In the genomic region with DNA sequence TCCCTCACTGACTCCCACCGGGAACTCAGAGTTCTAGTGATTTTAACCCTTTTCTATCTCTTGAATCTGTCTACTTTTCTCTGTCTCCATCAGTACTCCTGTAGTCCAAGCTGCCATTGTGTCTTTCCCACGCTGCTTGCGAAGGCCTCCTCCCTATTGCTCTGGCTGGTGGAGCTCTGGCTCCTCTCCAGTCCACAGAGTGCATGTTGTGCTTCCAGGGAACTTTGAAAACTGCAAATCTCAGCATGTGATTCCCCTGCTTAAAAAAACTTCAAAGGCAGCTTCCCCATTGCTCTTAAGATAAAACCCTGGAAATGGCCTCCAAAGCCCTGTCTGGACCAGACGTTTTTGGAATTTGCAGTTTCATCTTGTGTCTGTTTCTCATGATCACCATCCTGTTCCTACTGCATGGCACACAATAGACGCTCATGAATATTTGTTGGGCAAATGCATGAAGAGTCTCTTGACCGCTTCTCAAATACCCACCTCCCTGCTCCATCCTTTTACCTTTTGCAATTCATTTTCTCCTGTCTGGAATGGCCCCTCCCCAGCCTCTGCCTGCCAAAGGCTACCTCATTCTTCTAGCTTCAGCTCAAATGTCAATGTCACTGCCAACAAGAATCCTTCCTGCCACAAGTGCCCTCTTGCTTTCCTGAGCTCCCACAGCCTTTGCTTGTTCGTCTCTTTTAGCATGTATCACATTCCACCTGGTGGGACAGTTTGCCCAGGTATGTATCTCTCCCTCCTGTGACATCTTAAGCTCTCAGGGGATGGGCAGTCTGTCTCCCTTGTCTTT, we compare ENCODE assay signal across 9 cellular contexts.
DNase-seq lines count a peak whose midpoint lies in the region; ATAC-seq and TF ChIP-seq lines count a peak whose summit lies in the region.
"Had no signal": no experiment of that assay in that cellular context is flagged by ENCODE, and none has a peak within 500 bp of the region (broad histone marks: within the 10 kb centered on the region; RNA-seq: fewer than 3 reads in every experiment).

No MANE protein-coding gene starts in this region.

- in situ Hi-C loops in KBM-7 (cut with MboI; ENCODE audit: low pct_unique_long_range_greater_than_20kb, low sequenced_read_pairs) = no loop called here

- no peak overlapping the region for H3K4me3 Mint-ChIP-seq in brain

- peak overlapping the region; percentile 61 for H3K9ac ChIP-seq in skeletal muscle satellite cell (ENCODE audit: low read depth, low read length)

- H3K36me3 Mint-ChIP-seq in brain = no peaks in the 10 kb centered on the region

- H3K4me1 Mint-ChIP-seq in brain = peaks cover 58% of the 10 kb centered on the region

- H3K9me3 ChIP-seq in skeletal muscle satellite cell (replicated peaks; ENCODE audit: low read length) = no peaks in the 10 kb centered on the region

- peak overlapping the region in 3 of 5 experiments; percentile 44 to 83 (median 79) for H3K27ac Mint-ChIP-seq in brain

- TF ChIP-seq CTCF in brain (conservative IDR thresholded peaks at IDR 0.05) = no peak

- H3K36me3 ChIP-seq in skeletal muscle satellite cell (ENCODE audit: insufficient read depth, low read length) = no peaks in the 10 kb centered on the region

- DNase-seq in LHCN-M2 (ENCODE audit: low read depth) (peak; percentile 41), left lobe of liver (ENCODE audit: low spot score) (peak; percentile 50), cerebellar nuclear complex (lab: John Stamatoyannopoulos, UW) (no peak), KBM-7 (no peak)
- no peak for DNase-seq in stimulated activated CD4-positive, alpha-beta T cell treated with anti-CD3 and anti-CD28 coated beads, Interleukin-12 subunit alpha, Interleukin-12 subunit beta, amount 100 ng/mL, for 4 hours
- DNase-seq: DMS79 treated with DMSO at 0.1 percent for 48 hours had no signal

- ATAC-seq in left lobe of liver (peak; percentile 55), GM19328 (IDR thresholded peaks at IDR 0.05; ENCODE audit: unreplicated experiment) (no peak)

- no peaks in the 10 kb centered on the region for H3K9me3 Mint-ChIP-seq in brain

- peak overlapping the region; percentile 6 for H3K4me2 ChIP-seq in skeletal muscle satellite cell (ENCODE audit: low read length)

- H3K27me3 ChIP-seq in skeletal muscle satellite cell (ENCODE audit: control insufficient read depth, insufficient read depth, low read length) = no peaks in the 10 kb centered on the region

- H3K4me3 ChIP-seq in skeletal muscle satellite cell (ENCODE audit: low read length) = no peak overlapping the region

- H3K4me1 ChIP-seq in skeletal muscle satellite cell (ENCODE audit: control insufficient read depth, insufficient read depth, low read length) = peaks cover 82% of the 10 kb centered on the region

- no peaks in the 10 kb centered on the region for H3K27me3 Mint-ChIP-seq in brain

Comparison
In these comparisons a context has a peak if more than half of its experiments do, and no peak if none do; other contexts are left out.
1. DNase-seq: peak in LHCN-M2 (single experiment) and left lobe of liver (single experiment); none in cerebellar nuclear complex (0 of 2), stimulated activated CD4-positive, alpha-beta T cell treated with anti-CD3 and anti-CD28 coated beads, Interleukin-12 subunit alpha, Interleukin-12 subunit beta, amount 100 ng/mL, for 4 hours (single experiment) and KBM-7 (single experiment).